In genomic region chr19:13978306-13978705, GRCh38 we compare ENCODE assay signal across 8 cellular contexts. TPM values are rescaled to one million over a fixed set of nuclear protein-coding genes. Genes with fewer than 3 reads are reported as not detected.
DNase-seq lines count a peak whose midpoint lies in the region; ATAC-seq, FAIRE-seq and TF ChIP-seq lines count a peak whose summit lies in the region.

No MANE protein-coding gene starts in this region.

- TF ChIP-seq POLR2A in breast epithelium (IDR thresholded peaks at IDR 0.05) = no peak

- WGBS in mammary epithelial cell (ENCODE audit: low coverage, missing lambda C conversion rate) = 40% methylated on average over 3 of the region's 19 CpGs

- H3K36me3 Mint-ChIP-seq in astrocyte (ENCODE audit: low read depth, unreplicated experiment) = peaks cover 20% of the 10 kb centered on the region
- peaks cover 17% of the 10 kb centered on the region for H3K36me3 Mint-ChIP-seq in activated CD4-positive, alpha-beta T cell treated with anti-CD3 and anti-CD28 coated beads, Interleukin-2, amount 10 ng/mL, durations not matched to agents 7 days and 5 days (ENCODE audit: low read depth)

- H3K27ac Mint-ChIP-seq in astrocyte (ENCODE audit: unreplicated experiment) = no peak overlapping the region
- no peak overlapping the region for H3K27ac Mint-ChIP-seq in activated CD4-positive, alpha-beta T cell treated with anti-CD3 and anti-CD28 coated beads, Interleukin-2, amount 10 ng/mL, durations not matched to agents 7 days and 5 days

- H3K4me1 Mint-ChIP-seq in astrocyte (ENCODE audit: low read depth, unreplicated experiment) = peaks cover 7% of the 10 kb centered on the region
- peaks cover 44% of the 10 kb centered on the region for H3K4me1 Mint-ChIP-seq in activated CD4-positive, alpha-beta T cell treated with anti-CD3 and anti-CD28 coated beads, Interleukin-2, amount 10 ng/mL, durations not matched to agents 7 days and 5 days

- POLR2A ChIA-PET in PC-9 (lab: Charles Lee; ENCODE audit: unreplicated experiment) = interaction anchor here (0.7 kb wide), 2 partner anchors 21 to 52 kb away, joined by 3 to 4 read pairs; no protein-coding TSS in a partner anchor
- POLR2A ChIA-PET in activated CD4-positive, alpha-beta T cell treated with anti-CD3 and anti-CD28 coated beads, Interleukin-2, amount 10 ng/mL, durations not matched to agents 7 days and 5 days (lab: Charles Lee) = no interaction called here

- peaks cover 16% of the 10 kb centered on the region for H3F3A ChIP-seq in PC-9 (ENCODE audit: insufficient read depth, low read depth)

- no peaks in the 10 kb centered on the region for H3K27me3 ChIP-seq in breast epithelium
- H3K27me3 ChIP-seq in mammary epithelial cell (ENCODE audit: insufficient read depth, low read length) = no peaks in the 10 kb centered on the region
- no peaks in the 10 kb centered on the region for H3K27me3 ChIP-seq in astrocyte (ENCODE audit: insufficient read depth, low read length)
- no peaks in the 10 kb centered on the region for H3K27me3 ChIP-seq in PC-9 (ENCODE audit: insufficient read depth, low read depth)

- peak; percentile 69 to 82 for DNase-seq in breast epithelium (ENCODE audit: low spot score in 2 of 2)
- DNase-seq in mammary epithelial cell = no peak
- no peak for DNase-seq in astrocyte (ENCODE audit: low read depth)
- DNase-seq in islet precursor cell = peak; percentile 98
- DNase-seq in stimulated activated naive CD8-positive, alpha-beta T cell treated with anti-CD3 and anti-CD28 coated beads, Interleukin-15, Interleukin-2, amounts not matched to agents 100 U/mL and 50 U/mL, for 24 hours = peak; percentile 67
- no peak for DNase-seq in PC-9
- no peak for DNase-seq in cerebellar cortex (ENCODE audit: low spot score)
- no peak for DNase-seq in activated CD4-positive, alpha-beta T cell treated with anti-CD3 and anti-CD28 coated beads, Interleukin-2, amount 10 ng/mL, durations not matched to agents 7 days and 5 days

- H2AFZ ChIP-seq in mammary epithelial cell (ENCODE audit: low read depth, low read length) = no peak overlapping the region
- H2AFZ ChIP-seq in astrocyte (ENCODE audit: low read depth, low read length) = no peak overlapping the region
- no peak overlapping the region for H2AFZ ChIP-seq in PC-9

- in situ Hi-C loops in mammary epithelial cell (cut with MboI; ENCODE audit: low sequenced_read_pairs in 2 of 2) = no loop called here

- peak overlapping the region; percentile 34 for H3K4me3 Mint-ChIP-seq in astrocyte (ENCODE audit: unreplicated experiment)
- no peak overlapping the region for H3K4me3 Mint-ChIP-seq in activated CD4-positive, alpha-beta T cell treated with anti-CD3 and anti-CD28 coated beads, Interleukin-2, amount 10 ng/mL, durations not matched to agents 7 days and 5 days

- CTCF ChIA-PET in mammary epithelial cell (lab: Charles Lee; ENCODE audit: low non-redundant PET) = interaction anchor here (0.6 kb wide), 1 partner anchor 358 kb away, joined by 11 read pairs; no protein-coding TSS in a partner anchor
- CTCF ChIA-PET in PC-9 (lab: Charles Lee) = no interaction called here
- CTCF ChIA-PET in activated CD4-positive, alpha-beta T cell treated with anti-CD3 and anti-CD28 coated beads, Interleukin-2, amount 10 ng/mL, durations not matched to agents 7 days and 5 days (lab: Charles Lee) = interaction anchor here (0.8 kb wide), 1 partner anchor 16 kb away, joined by 3 read pairs; no protein-coding TSS in a partner anchor

- FAIRE-seq in astrocyte (lab: Jason Lieb, UNC) = no peak

- no peak overlapping the region for H3K4me2 ChIP-seq in mammary epithelial cell (ENCODE audit: insufficient read depth, low read depth, low read length)
- peak overlapping the region; percentile 48 for H3K4me2 ChIP-seq in astrocyte (ENCODE audit: low read length)
- H3K4me2 ChIP-seq in PC-9 = no peak overlapping the region

- H3K4me1 ChIP-seq in breast epithelium (peaks cover 0 to 10% of the 10 kb centered on the region in 2 donors), mammary epithelial cell (ENCODE audit: insufficient read depth, low read length) (peaks cover 4% of the 10 kb centered on the region), astrocyte (ENCODE audit: insufficient read depth, low read length) (no peaks in the 10 kb centered on the region), PC-9 (replicated peaks; ENCODE audit: insufficient read depth) (no peaks in the 10 kb centered on the region)

- intact Hi-C loops in breast epithelium (cut with DNase I; ENCODE audit: low total_unique reads) = no loop called here
- intact Hi-C loops in mammary epithelial cell (cut with micrococcal nuclease) = no loop called here
- intact Hi-C loops in PC-9 (cut with micrococcal nuclease; ENCODE audit: unreplicated experiment) = no loop called here

- H3K36me3 ChIP-seq in breast epithelium (no peaks in the 10 kb centered on the region), mammary epithelial cell (ENCODE audit: insufficient read depth, low read length) (no peaks in the 10 kb centered on the region), astrocyte (ENCODE audit: insufficient read depth, low read length) (no peaks in the 10 kb centered on the region), PC-9 (ENCODE audit: low read depth) (no peaks in the 10 kb centered on the region)

- H3K27ac ChIP-seq in breast epithelium (peak overlapping the region; percentile 76 to 86), mammary epithelial cell (ENCODE audit: insufficient read depth, low read depth, low read length) (no peak overlapping the region), astrocyte (ENCODE audit: low read depth, low read length) (no peak overlapping the region), PC-9 (no peak overlapping the region)

- peak; percentile 56 for ATAC-seq in stimulated activated naive CD8-positive, alpha-beta T cell treated with anti-CD3 and anti-CD28 coated beads, Interleukin-15, Interleukin-2, amounts not matched to agents 100 U/mL and 50 U/mL, for 24 hours

- H3K79me2 ChIP-seq in mammary epithelial cell (ENCODE audit: insufficient read depth, low read length) (no peaks in the 10 kb centered on the region), astrocyte (ENCODE audit: insufficient read depth, low read length) (no peaks in the 10 kb centered on the region), PC-9 (ENCODE audit: low read depth) (no peaks in the 10 kb centered on the region)

- H3K9me3 ChIP-seq in breast epithelium = no peaks in the 10 kb centered on the region
- no peaks in the 10 kb centered on the region for H3K9me3 ChIP-seq in mammary epithelial cell (replicated peaks; ENCODE audit: insufficient read depth, low read length)
- no peaks in the 10 kb centered on the region for H3K9me3 ChIP-seq in astrocyte (ENCODE audit: insufficient read depth, low read depth, low read length)
- H3K9me3 ChIP-seq in PC-9 (ENCODE audit: insufficient read depth, low read depth) = no peaks in the 10 kb centered on the region

- H3K9me3 Mint-ChIP-seq in astrocyte (ENCODE audit: unreplicated experiment) = no peaks in the 10 kb centered on the region
- no peaks in the 10 kb centered on the region for H3K9me3 Mint-ChIP-seq in activated CD4-positive, alpha-beta T cell treated with anti-CD3 and anti-CD28 coated beads, Interleukin-2, amount 10 ng/mL, durations not matched to agents 7 days and 5 days

- H3K4me3 ChIP-seq in breast epithelium = peak overlapping the region; percentile 41 to 72 (median 60)
- no peak overlapping the region for H3K4me3 ChIP-seq in mammary epithelial cell (replicated peaks in 1 of 3; ENCODE audit: insufficient read depth in 1 of 3, low read depth in 2 of 3, low read length in 3 of 3)
- H3K4me3 ChIP-seq in astrocyte (ENCODE audit: insufficient read depth, low read depth, low read length) = no peak overlapping the region
- H3K4me3 ChIP-seq in PC-9 = no peak overlapping the region

- H3K9ac ChIP-seq in mammary epithelial cell (ENCODE audit: insufficient read depth, low read length) = no peak overlapping the region
- H3K9ac ChIP-seq in astrocyte (ENCODE audit: low read length) = no peak overlapping the region

- TF ChIP-seq CTCF in breast epithelium (IDR thresholded peaks at IDR 0.05) = no peak
- no peak for TF ChIP-seq CTCF in mammary epithelial cell (conservative IDR thresholded peaks at IDR 0.05 in 1 of 2, IDR thresholded peaks at IDR 0.05 in 1 of 2; ENCODE audit: extremely low read depth in 1 of 2, insufficient read depth in 1 of 2, low read depth in 1 of 2, low read length in 2 of 2)
- no peak for TF ChIP-seq CTCF in astrocyte (IDR thresholded peaks at IDR 0.05; ENCODE audit: insufficient read depth, low read depth, low read length)
- no peak for TF ChIP-seq CTCF in PC-9 (conservative IDR thresholded peaks at IDR 0.05)

- no peaks in the 10 kb centered on the region for H3K9me2 ChIP-seq in PC-9 (ENCODE audit: insufficient read depth)

- H4K20me1 ChIP-seq in mammary epithelial cell (ENCODE audit: insufficient read depth, low read length) (no peaks in the 10 kb centered on the region), astrocyte (ENCODE audit: insufficient read depth, low read length) (no peaks in the 10 kb centered on the region), PC-9 (ENCODE audit: insufficient read depth) (no peaks in the 10 kb centered on the region)

- dilution Hi-C loops in mammary epithelial cell (cut with HindIII; ENCODE audit: low sequenced_read_pairs) = no loop called here

- BruUV-seq in mammary epithelial cell (replicated peaks; lab: Mats Ljungman, UMichigan) (no TSS peak), PC-9 (replicated peaks; lab: Mats Ljungman, UMichigan) (no TSS peak)

- H3K27me3 Mint-ChIP-seq in astrocyte (ENCODE audit: low read depth, unreplicated experiment) = no peaks in the 10 kb centered on the region
- H3K27me3 Mint-ChIP-seq in activated CD4-positive, alpha-beta T cell treated with anti-CD3 and anti-CD28 coated beads, Interleukin-2, amount 10 ng/mL, durations not matched to agents 7 days and 5 days = no peaks in the 10 kb centered on the region

RNA-seq across cellular contexts. Expression of gene DCAF15, which starts 26.0 kb away (rescaled TPM):
- 10 to 100 TPM; 13.4 to 22.7 (median 19.0) TPM for total RNA-seq in breast epithelium
- total RNA-seq in mammary epithelial cell = 10 to 100 TPM; 15.2 to 31.3 TPM
- 34.4 TPM for polyA plus RNA-seq in mammary epithelial cell
- 12.9 TPM for polyA minus RNA-seq in mammary epithelial cell
- total RNA-seq in astrocyte = 29.6 and 32.2 TPM in 2 replicates
- total RNA-seq in PC-9 (2021) = 31.7 and 35.3 TPM in 2 replicates
- total RNA-seq in activated CD4-positive, alpha-beta T cell treated with anti-CD3 and anti-CD28 coated beads, Interleukin-2, amount 10 ng/mL, durations not matched to agents 7 days and 5 days = 10 to 100 TPM; 80.3 to 85.4 TPM

RNA-seq across cellular contexts. Expression of gene RFX1, which starts 27.8 kb away (rescaled TPM):
- total RNA-seq in breast epithelium = 1 to 10 TPM; 2.6 to 3.7 (median 3.6) TPM
- 10 to 100 TPM in 1 of 2 donors, 1 to 10 TPM in 1; 2.7 to 12.0 TPM for total RNA-seq in mammary epithelial cell
- 1.2 TPM for polyA plus RNA-seq in mammary epithelial cell
- polyA minus RNA-seq in mammary epithelial cell = 3.8 TPM
- total RNA-seq in astrocyte = 11.8 and 13.0 TPM in 2 replicates
- 20.6 and 25.5 TPM in 2 replicates for total RNA-seq in PC-9 (2021)
- total RNA-seq in activated CD4-positive, alpha-beta T cell treated with anti-CD3 and anti-CD28 coated beads, Interleukin-2, amount 10 ng/mL, durations not matched to agents 7 days and 5 days = 10 to 100 TPM; 19.1 to 19.9 TPM

RNA-seq across cellular contexts. Expression of gene PODNL1, which starts 40.1 kb away (rescaled TPM):
- total RNA-seq in breast epithelium (1 to 10 TPM in 2 of 3 donors, under 1 TPM in 1; 0.80 to 8.8 (median 2.3) TPM), mammary epithelial cell (1 to 10 TPM; 3.8 to 7.1 TPM), astrocyte (3.3 and 3.7 TPM in 2 replicates), PC-9 (2021) (3.2 and 6.4 TPM in 2 replicates)
- polyA plus RNA-seq in mammary epithelial cell = 3.6 TPM
- polyA minus RNA-seq in mammary epithelial cell = not detected
- under 1 TPM; 0.17 to 0.58 TPM for total RNA-seq in activated CD4-positive, alpha-beta T cell treated with anti-CD3 and anti-CD28 coated beads, Interleukin-2, amount 10 ng/mL, durations not matched to agents 7 days and 5 days

RNA-seq across cellular contexts. Expression of gene RLN3, which starts 49.6 kb away (rescaled TPM):
- total RNA-seq in breast epithelium = not detected
- total RNA-seq in mammary epithelial cell = not detected
- polyA plus RNA-seq in mammary epithelial cell = not detected
- not detected for polyA minus RNA-seq in mammary epithelial cell
- total RNA-seq in astrocyte = not detected in 2 replicates
- not detected in 2 replicates for total RNA-seq in PC-9 (2021)
- not detected for total RNA-seq in activated CD4-positive, alpha-beta T cell treated with anti-CD3 and anti-CD28 coated beads, Interleukin-2, amount 10 ng/mL, durations not matched to agents 7 days and 5 days

RNA-seq across cellular contexts. Expression of gene IL27RA, which starts 53.3 kb away (rescaled TPM):
- total RNA-seq in breast epithelium (10 to 100 TPM in 1 of 3 donors, 1 to 10 TPM in 2; 5.1 to 11.0 (median 5.2) TPM), mammary epithelial cell (1 to 10 TPM; 3.2 to 6.9 TPM), astrocyte (5.7 and 6.3 TPM in 2 replicates), PC-9 (2021) (7.8 and 11.9 TPM in 2 replicates)
- polyA plus RNA-seq in mammary epithelial cell = 10.3 TPM
- 1.1 TPM for polyA minus RNA-seq in mammary epithelial cell
- total RNA-seq in activated CD4-positive, alpha-beta T cell treated with anti-CD3 and anti-CD28 coated beads, Interleukin-2, amount 10 ng/mL, durations not matched to agents 7 days and 5 days = 10 to 100 TPM; 66.5 to 70.3 TPM

Comparison
In these comparisons a context has a peak if more than half of its experiments do, and no peak if none do; other contexts are left out.
1. DNase-seq: peak in breast epithelium (2 of 2), islet precursor cell (single experiment) and stimulated activated naive CD8-positive, alpha-beta T cell treated with anti-CD3 and anti-CD28 coated beads, Interleukin-15, Interleukin-2, amounts not matched to agents 100 U/mL and 50 U/mL, for 24 hours (single experiment); none in mammary epithelial cell (single experiment), astrocyte (single experiment), PC-9 (0 of 2), cerebellar cortex (single experiment) and activated CD4-positive, alpha-beta T cell treated with anti-CD3 and anti-CD28 coated beads, Interleukin-2, amount 10 ng/mL, durations not matched to agents 7 days and 5 days (single experiment).
2. H3K27ac ChIP-seq: peak in breast epithelium (2 of 2); none in mammary epithelial cell (single experiment), astrocyte (single experiment) and PC-9 (single experiment).
3. H3K4me3 ChIP-seq: peak in breast epithelium (3 of 3); none in mammary epithelial cell (0 of 3), astrocyte (single experiment) and PC-9 (single experiment).